In the genomic region with DNA sequence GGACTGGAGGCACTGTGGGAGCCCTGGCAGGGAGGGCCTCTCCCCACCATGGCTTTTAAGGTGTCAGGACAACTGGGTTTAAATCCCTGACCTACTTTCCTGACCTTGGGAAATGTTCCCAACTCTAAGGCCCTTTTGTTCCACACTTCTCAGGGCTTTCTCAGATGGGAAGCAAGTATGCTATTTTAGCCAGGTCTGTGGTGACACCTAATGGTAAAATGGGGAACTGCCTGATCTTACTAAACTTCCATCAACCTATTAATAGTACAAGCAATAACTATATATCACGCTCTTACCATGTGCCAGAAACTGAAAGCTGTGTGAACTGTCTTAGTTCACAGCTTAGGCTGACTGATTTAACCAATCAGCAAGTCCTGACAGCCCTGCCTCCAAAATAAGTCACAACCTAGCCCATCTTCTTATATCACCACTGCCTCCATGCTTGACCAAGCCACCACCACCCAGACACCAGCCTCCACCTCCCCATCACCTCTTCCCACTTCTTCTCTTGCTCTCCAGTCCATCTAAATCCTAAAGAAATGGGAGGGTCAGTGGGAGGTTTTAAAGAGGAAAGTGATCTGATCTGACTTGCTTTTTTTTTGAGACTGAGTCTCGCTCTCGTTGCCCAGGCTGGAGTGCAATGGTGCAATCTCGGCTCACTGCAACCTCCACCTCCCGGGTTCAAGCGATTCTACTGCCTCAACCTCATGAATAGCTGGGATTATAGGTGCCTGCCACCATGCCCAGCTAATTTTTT, we compare ENCODE assay signal across 8 cellular contexts. TPM values are rescaled to one million over a fixed set of nuclear protein-coding genes. Genes with fewer than 3 reads are reported as not detected.
A peak's percentile ranks its signal among the peaks of the same experiment; 100 is the strongest.
DNase-seq lines count a peak whose midpoint lies in the region; ATAC-seq and TF ChIP-seq lines count a peak whose summit lies in the region.

No MANE protein-coding gene starts in this region.

- peaks cover 0 to 20% (median 0%) of the 10 kb centered on the region in 3 donors for H3K4me1 ChIP-seq in esophagus squamous epithelium
- no peaks in the 10 kb centered on the region for H3K4me1 ChIP-seq in naive thymus-derived CD4-positive, alpha-beta T cell (ENCODE audit: control insufficient read depth in 2 of 2, insufficient read depth in 2 of 2, low read length in 2 of 2)

- no peaks in the 10 kb centered on the region for H3K9me3 ChIP-seq in esophagus squamous epithelium
- H3K9me3 ChIP-seq in naive thymus-derived CD4-positive, alpha-beta T cell (ENCODE audit: control insufficient read depth in 2 of 3, low read length in 3 of 3) = no peaks in the 10 kb centered on the region

- H3K27ac ChIP-seq in esophagus squamous epithelium = no peak overlapping the region
- no peak overlapping the region for H3K27ac ChIP-seq in naive thymus-derived CD4-positive, alpha-beta T cell (ENCODE audit: low read depth, low read length)

- H3K4me1 Mint-ChIP-seq in activated CD8-positive, alpha-beta T cell treated with anti-CD3 and anti-CD28 coated beads, Interleukin-2, amount 10 ng/mL, durations not matched to agents 7 days and 5 days (ENCODE audit: low read depth) = peaks cover 15% of the 10 kb centered on the region
- peaks cover 0 to 6% (median 0%) of the 10 kb centered on the region in 7 donors for H3K4me1 Mint-ChIP-seq in naive thymus-derived CD4-positive, alpha-beta T cell

- H3K4me3 Mint-ChIP-seq in activated CD8-positive, alpha-beta T cell treated with anti-CD3 and anti-CD28 coated beads, Interleukin-2, amount 10 ng/mL, durations not matched to agents 7 days and 5 days = no peak overlapping the region
- H3K4me3 Mint-ChIP-seq in naive thymus-derived CD4-positive, alpha-beta T cell = no peak overlapping the region

- TF ChIP-seq CTCF in esophagus squamous epithelium (IDR thresholded peaks at IDR 0.05) = peak; percentile 85 to 93 (median 88)

- ATAC-seq in GM21423 (IDR thresholded peaks at IDR 0.05; ENCODE audit: unreplicated experiment) (peak; percentile 78), GM19324 (IDR thresholded peaks at IDR 0.05; ENCODE audit: low FRiP score, unreplicated experiment) (no peak)
- ATAC-seq in activated CD8-positive, alpha-beta T cell treated with anti-CD3 and anti-CD28 coated beads, Interleukin-2, amount 10 ng/mL, durations not matched to agents 7 days and 5 days = peak; percentile 85
- ATAC-seq in naive thymus-derived CD4-positive, alpha-beta T cell = peak; percentile 96

- peaks cover 14% of the 10 kb centered on the region for H3K27me3 Mint-ChIP-seq in activated CD8-positive, alpha-beta T cell treated with anti-CD3 and anti-CD28 coated beads, Interleukin-2, amount 10 ng/mL, durations not matched to agents 7 days and 5 days (ENCODE audit: low read depth)
- H3K27me3 Mint-ChIP-seq in naive thymus-derived CD4-positive, alpha-beta T cell = peaks cover 0 to 9% (median 6%) of the 10 kb centered on the region in 5 donors

- DNase-seq in DMS153 (lab: John Stamatoyannopoulos, UW) (peak; percentile 70), HT-29 (ENCODE audit: low spot score) (peak; percentile 100), NCI-H748 treated with DMSO at 0.1 percent for 48 hours (lab: John Stamatoyannopoulos, UW) (peak; percentile 73), esophagus squamous epithelium (lab: John Stamatoyannopoulos, UW) (no peak)
- peak; percentile 69 for DNase-seq in activated CD8-positive, alpha-beta T cell treated with anti-CD3 and anti-CD28 coated beads, Interleukin-2, amount 10 ng/mL, durations not matched to agents 7 days and 5 days
- DNase-seq in naive thymus-derived CD4-positive, alpha-beta T cell = peak in 7 of 9 donors; percentile 37 to 63 (median 55)

- no peaks in the 10 kb centered on the region for H3K36me3 ChIP-seq in esophagus squamous epithelium
- H3K36me3 ChIP-seq in naive thymus-derived CD4-positive, alpha-beta T cell (ENCODE audit: control insufficient read depth in 2 of 3, insufficient read depth in 3 of 3, low read length in 3 of 3) = no peaks in the 10 kb centered on the region

- no peak overlapping the region for H3K4me3 ChIP-seq in esophagus squamous epithelium
- no peak overlapping the region for H3K4me3 ChIP-seq in naive thymus-derived CD4-positive, alpha-beta T cell (ENCODE audit: low read length)

- no peak for TF ChIP-seq POLR2A in esophagus squamous epithelium (IDR thresholded peaks at IDR 0.05)

- no peaks in the 10 kb centered on the region for H3K27me3 ChIP-seq in esophagus squamous epithelium
- no peaks in the 10 kb centered on the region for H3K27me3 ChIP-seq in naive thymus-derived CD4-positive, alpha-beta T cell (ENCODE audit: control insufficient read depth in 2 of 2, insufficient read depth in 2 of 2, low read length in 2 of 2)

- no peaks in the 10 kb centered on the region for H3K9me3 Mint-ChIP-seq in activated CD8-positive, alpha-beta T cell treated with anti-CD3 and anti-CD28 coated beads, Interleukin-2, amount 10 ng/mL, durations not matched to agents 7 days and 5 days (ENCODE audit: insufficient read depth)
- no peaks in the 10 kb centered on the region for H3K9me3 Mint-ChIP-seq in naive thymus-derived CD4-positive, alpha-beta T cell

- H3K36me3 Mint-ChIP-seq in activated CD8-positive, alpha-beta T cell treated with anti-CD3 and anti-CD28 coated beads, Interleukin-2, amount 10 ng/mL, durations not matched to agents 7 days and 5 days (ENCODE audit: low read depth) = no peaks in the 10 kb centered on the region
- no peaks in the 10 kb centered on the region for H3K36me3 Mint-ChIP-seq in naive thymus-derived CD4-positive, alpha-beta T cell

- POLR2A ChIA-PET in activated CD8-positive, alpha-beta T cell treated with anti-CD3 and anti-CD28 coated beads, Interleukin-2, amount 10 ng/mL, durations not matched to agents 7 days and 5 days (lab: Charles Lee) = no interaction called here
- POLR2A ChIA-PET in naive thymus-derived CD4-positive, alpha-beta T cell (lab: Charles Lee) = interaction anchor here (1.2 to 1.8 kb wide), 2 partner anchors 333 to 339 kb away, joined by 3 to 8 read pairs; no protein-coding TSS in a partner anchor

- intact Hi-C loops in esophagus squamous epithelium (cut with DNase I) = loop anchor here (5.0 kb wide), 2 partner anchors 262 to 337 kb away; no protein-coding TSS in a partner anchor
- intact Hi-C loops in naive thymus-derived CD4-positive, alpha-beta T cell (cut with micrococcal nuclease) = loop anchor here (1.0 to 5.0 kb wide), 8 partner anchors 142 to 526 kb away; no protein-coding TSS in a partner anchor

- WGBS in esophagus squamous epithelium, 2 donors = 50 to 70% methylated on average over 2 to 6 of the region's 6 CpGs

- CTCF ChIA-PET in activated CD8-positive, alpha-beta T cell treated with anti-CD3 and anti-CD28 coated beads, Interleukin-2, amount 10 ng/mL, durations not matched to agents 7 days and 5 days (lab: Charles Lee) = interaction anchor here (0.5 to 5.3 kb wide), 14 partner anchors 10 to 345 kb away, joined by 3 to 51 read pairs (median 4); no protein-coding TSS in a partner anchor
- CTCF ChIA-PET in naive thymus-derived CD4-positive, alpha-beta T cell (lab: Charles Lee) = interaction anchor here (0.6 to 6.2 kb wide), 9 partner anchors 9 to 359 kb away, joined by 3 to 42 read pairs (median 3); no protein-coding TSS in a partner anchor

- no peak overlapping the region for H3K27ac Mint-ChIP-seq in activated CD8-positive, alpha-beta T cell treated with anti-CD3 and anti-CD28 coated beads, Interleukin-2, amount 10 ng/mL, durations not matched to agents 7 days and 5 days
- peak overlapping the region in 1 of 9 donors; percentile 5 for H3K27ac Mint-ChIP-seq in naive thymus-derived CD4-positive, alpha-beta T cell

RNA-seq across cellular contexts. Expression of a gene that starts 6.9 kb away (rescaled TPM):
- 108 and 115 TPM in 2 replicates for total RNA-seq in HT-29 (2014; rRNA removed; shearing (Covaris generic))
- 10 to 100 TPM; 33.2 to 34.6 TPM for total RNA-seq in activated CD8-positive, alpha-beta T cell treated with anti-CD3 and anti-CD28 coated beads, Interleukin-2, amount 10 ng/mL, durations not matched to agents 7 days and 5 days
- 100 to 1,000 TPM in 1 of 4 donors, 10 to 100 TPM in 3; 66.4 to 104 (median 78.1) TPM for total RNA-seq in esophagus squamous epithelium
- total RNA-seq in naive thymus-derived CD4-positive, alpha-beta T cell = 10 to 100 TPM; 42.1 to 94.7 (median 73.4) TPM
- polyA plus RNA-seq in naive thymus-derived CD4-positive, alpha-beta T cell = 10 to 100 TPM; 88.0 to 93.4 TPM

RNA-seq across cellular contexts. Expression of a gene that starts 13.5 kb away (rescaled TPM):
- 2.1 TPM in 1 of 2 replicates, not detected in the other for total RNA-seq in HT-29 (2014; rRNA removed; shearing (Covaris generic))
- under 1 TPM in 1 of 2 experiments, not detected in 1; 0.32 TPM for total RNA-seq in activated CD8-positive, alpha-beta T cell treated with anti-CD3 and anti-CD28 coated beads, Interleukin-2, amount 10 ng/mL, durations not matched to agents 7 days and 5 days
- 1 to 10 TPM in 2 of 4 donors, under 1 TPM in 1, not detected in 1; 0.76 to 1.9 (median 1.9) TPM for total RNA-seq in esophagus squamous epithelium
- not detected for total RNA-seq in naive thymus-derived CD4-positive, alpha-beta T cell
- not detected for polyA plus RNA-seq in naive thymus-derived CD4-positive, alpha-beta T cell
